Comparison of ENCODE assay signal across 8 cellular contexts in genomic region chr3:94069242-94069813, GRCh38.
DNase-seq lines count a peak whose midpoint lies in the region; TF ChIP-seq lines count a peak whose summit lies in the region.

No MANE protein-coding gene starts in this region.

- H3K4me3 ChIP-seq in choroid plexus epithelial cell (ENCODE audit: low read depth, low read length) (no peak overlapping the region), neutrophil (ENCODE audit: low read depth in 1 of 2, low read length in 1 of 2) (no peak overlapping the region)

- peaks cover 23% of the 10 kb centered on the region for H3K36me3 ChIP-seq in neutrophil

- DNase-seq in NCI-H2107 treated with DMSO at 0.1 percent for 48 hours (lab: John Stamatoyannopoulos, UW; ENCODE audit: unreplicated experiment), result peak; percentile 32
- DNase-seq in NCI-H2107 (lab: John Stamatoyannopoulos, UW), result no peak
- DNase-seq in NCI-H1417 (lab: John Stamatoyannopoulos, UW), result peak in 2 of 3 experiments; percentile 5 to 47
- peak; percentile 50 for DNase-seq in choroid plexus epithelial cell (ENCODE audit: low read depth)
- no peak for DNase-seq in GDM1 (lab: John Stamatoyannopoulos, UW)
- no peak for DNase-seq in D341Med (ENCODE audit: low spot score)
- DNase-seq in activated CD4-positive, alpha-beta T cell treated with anti-CD3 and anti-CD28 coated beads, Interleukin-2, amount 50 U/mL, for 48 hours, result no peak

- H3K4me1 ChIP-seq in neutrophil (ENCODE audit: control insufficient read depth in 1 of 2, insufficient read depth in 1 of 2, low read depth in 1 of 2, low read length in 1 of 2), result peaks cover 7 to 9% of the 10 kb centered on the region in 2 experiments

- no peak overlapping the region for H3K27ac ChIP-seq in neutrophil

- H3K9me3 ChIP-seq in neutrophil, result no peaks in the 10 kb centered on the region

- TF ChIP-seq CTCF in choroid plexus epithelial cell (conservative IDR thresholded peaks at IDR 0.05; ENCODE audit: low read depth, low read length), result peak; percentile 50
- peak; percentile 41 for TF ChIP-seq CTCF in neutrophil (IDR thresholded peaks at IDR 0.05)

- H3K27me3 ChIP-seq in neutrophil, result no peaks in the 10 kb centered on the region

Comparison
In these comparisons a context has a peak if more than half of its experiments do, and no peak if none do; other contexts are left out.
1. DNase-seq: peak in NCI-H2107 treated with DMSO at 0.1 percent for 48 hours (single experiment), NCI-H1417 (2 of 3) and choroid plexus epithelial cell (single experiment); none in NCI-H2107 (single experiment), GDM1 (single experiment), D341Med (single experiment) and activated CD4-positive, alpha-beta T cell treated with anti-CD3 and anti-CD28 coated beads, Interleukin-2, amount 50 U/mL, for 48 hours (0 of 2).